ENCODE assay signal across 26 cellular contexts in genomic region chr16:54177857-54178490, GRCh38.
"Had no signal": no experiment of that assay in that cellular context is flagged by ENCODE, and none has a peak within 500 bp of the region (broad histone marks: within the 10 kb centered on the region; RNA-seq: fewer than 3 reads in every experiment).

No MANE protein-coding gene starts in this region.

- H3K27ac Mint-ChIP-seq: activated B cell treated with CpG ODN at 0.5 μM for 24 hours; activated CD4-positive, alpha-beta T cell treated with anti-CD3 and anti-CD28 coated beads for 36 hours; activated naive CD4-positive, alpha-beta T cell treated with anti-CD3 and anti-CD28 coated beads, Interleukin-2, amount 50 U/mL, for 72 hours; activated T-cell treated with anti-CD3 and anti-CD28 coated beads, Interleukin-2, amount 50 U/mL, for 24 hours; activated T-helper 17 cell treated with anti-CD3 and anti-CD28 coated beads, Interleukin-2, amount 50 U/mL, for 72 hours; memory B cell; stimulated activated memory B cell treated with anti-CD40 and anti-IgM and Interleukin-4, amounts not matched to agents 10 μg/mL and 1 μg/mL and 100 μg/mL, for 72 hours; T-helper 1 cell treated with Interleukin-12 subunit alpha and Interleukin-12 subunit beta and Interleukin-4 antibody, amounts not matched to agents 30 μg/mL and 1 μg/mL, for 36 hours had no signal

- H3K36me3 Mint-ChIP-seq: activated naive CD4-positive, alpha-beta T cell treated with anti-CD3 and anti-CD28 coated beads, Interleukin-2, amount 50 U/mL, for 72 hours; memory B cell; stimulated activated memory B cell treated with anti-CD40 and anti-IgM and Interleukin-4, amounts not matched to agents 10 μg/mL and 1 μg/mL and 100 μg/mL, for 72 hours had no signal

- H3K9me3 Mint-ChIP-seq: activated B cell treated with CpG ODN at 0.5 μM for 24 hours; activated naive CD4-positive, alpha-beta T cell treated with anti-CD3 and anti-CD28 coated beads, Interleukin-2, amount 50 U/mL, for 72 hours; activated T-cell treated with anti-CD3 and anti-CD28 coated beads, Interleukin-2, amount 50 U/mL, for 24 hours; activated T-helper 17 cell treated with anti-CD3 and anti-CD28 coated beads, Interleukin-2, amount 50 U/mL, for 72 hours; neural crest cell; stimulated activated memory B cell treated with anti-CD40 and anti-IgM and Interleukin-4, amounts not matched to agents 10 μg/mL and 1 μg/mL and 100 μg/mL, for 72 hours had no signal

- H3K27ac ChIP-seq: brain microvascular endothelial cell, colonic mucosa, dorsolateral prefrontal cortex, esophagus muscularis mucosa, stomach, testis, upper lobe of left lung had no signal

- H3K4me1 Mint-ChIP-seq: activated B cell treated with CpG ODN at 0.5 μM for 24 hours; activated CD4-positive, alpha-beta T cell treated with anti-CD3 and anti-CD28 coated beads for 36 hours; activated T-helper 17 cell treated with anti-CD3 and anti-CD28 coated beads, Interleukin-2, amount 50 U/mL, for 72 hours; stimulated activated memory B cell treated with anti-CD40 and anti-IgM and Interleukin-4, amounts not matched to agents 10 μg/mL and 1 μg/mL and 100 μg/mL, for 72 hours had no signal

- H3K4me3 ChIP-seq: colonic mucosa, dorsolateral prefrontal cortex, esophagus muscularis mucosa, mucosa of descending colon, prostate gland, stomach, testis, upper lobe of left lung had no signal

- H3K4me1 ChIP-seq: colonic mucosa, prostate gland, testis had no signal

- H3K4me3 Mint-ChIP-seq: activated B cell treated with CpG ODN at 0.5 μM for 24 hours; activated CD4-positive, alpha-beta T cell treated with anti-CD3 and anti-CD28 coated beads for 36 hours; activated T-cell treated with anti-CD3 and anti-CD28 coated beads, Interleukin-2, amount 50 U/mL, for 24 hours; activated T-helper 17 cell treated with anti-CD3 and anti-CD28 coated beads, Interleukin-2, amount 50 U/mL, for 72 hours; memory B cell; neural crest cell; stimulated activated memory B cell treated with anti-CD40 and anti-IgM and Interleukin-4, amounts not matched to agents 10 μg/mL and 1 μg/mL and 100 μg/mL, for 72 hours; T-helper 1 cell treated with Interleukin-12 subunit alpha and Interleukin-12 subunit beta and Interleukin-4 antibody, amounts not matched to agents 30 μg/mL and 1 μg/mL, for 36 hours had no signal

- H3K27me3 ChIP-seq: colonic mucosa, testis, upper lobe of left lung had no signal

- ATAC-seq: activated CD4-positive, alpha-beta T cell treated with anti-CD3 and anti-CD28 coated beads for 36 hours; activated naive CD4-positive, alpha-beta T cell treated with anti-CD3 and anti-CD28 coated beads, Interleukin-2, amount 50 U/mL, for 72 hours; activated T-helper 17 cell treated with anti-CD3 and anti-CD28 coated beads, Interleukin-2, amount 50 U/mL, for 72 hours; mucosa of descending colon; stimulated activated memory B cell treated with anti-CD40 and anti-IgM and Interleukin-4, amounts not matched to agents 10 μg/mL and 1 μg/mL and 100 μg/mL, for 72 hours had no signal

- DNase-seq: activated B cell treated with CpG ODN at 0.5 μM for 24 hours; activated CD4-positive, alpha-beta T cell treated with anti-CD3 and anti-CD28 coated beads for 36 hours; activated CD4-positive, alpha-beta T cell treated with anti-CD3 and anti-CD28 coated beads, Interleukin-2, amount 50 U/mL, for 4 hours; activated CD8-positive, alpha-beta memory T cell treated with anti-CD3 and anti-CD28 coated beads for 24 hours; activated CD8-positive, alpha-beta memory T cell treated with anti-CD3 and anti-CD28 coated beads, Interleukin-2, amount 50 U/mL, for 4 hours; activated T-cell treated with anti-CD3 and anti-CD28 coated beads, Interleukin-2, amount 50 U/mL, for 24 hours; aorta; brain microvascular endothelial cell; colonic mucosa; dorsolateral prefrontal cortex; glutamatergic neuron; hippocampal formation; mucosa of descending colon; stimulated activated CD4-positive, alpha-beta T cell treated with anti-CD3 and anti-CD28 coated beads, Interleukin-2, amount 100 ng/mL, for 24 hours; stomach; T1000; testis had no signal

- H3K9me3 ChIP-seq: colonic mucosa, esophagus muscularis mucosa, mucosa of descending colon, prostate gland, stomach, testis, upper lobe of left lung had no signal

- H3K36me3 ChIP-seq: brain microvascular endothelial cell, colonic mucosa, esophagus muscularis mucosa, prostate gland, stomach, upper lobe of left lung had no signal
